8 cellular contexts compared by ENCODE assay signal in genomic region chr6:42979523-42980177, GRCh38. TPM values are rescaled to one million over a fixed set of nuclear protein-coding genes. Genes with fewer than 3 reads are reported as not detected.
DNase-seq lines count a peak whose midpoint lies in the region; ATAC-seq and TF ChIP-seq lines count a peak whose summit lies in the region.

No MANE protein-coding gene starts in this region.

- no peaks in the 10 kb centered on the region for H3K9me3 Mint-ChIP-seq in CD8-positive, alpha-beta memory T cell

- no peak for TF ChIP-seq CTCF in WI38 (IDR thresholded peaks at IDR 0.05; ENCODE audit: low read depth, low read length)

- no peaks in the 10 kb centered on the region for H3K36me3 ChIP-seq in CD8-positive, alpha-beta memory T cell (ENCODE audit: insufficient read depth, low read length)
- no peaks in the 10 kb centered on the region for H3K36me3 ChIP-seq in rectal smooth muscle tissue (ENCODE audit: control insufficient read depth, insufficient read depth, low read length)

- peak overlapping the region; percentile 79 for H3K27ac ChIP-seq in CD8-positive, alpha-beta memory T cell (ENCODE audit: low read depth, low read length)
- H3K27ac ChIP-seq in rectal smooth muscle tissue (ENCODE audit: low read depth, low read length), result peak overlapping the region; percentile 67

- peak overlapping the region; percentile 94 to 99 (median 97) for H3K27ac Mint-ChIP-seq in CD8-positive, alpha-beta memory T cell

- peak overlapping the region; percentile 80 for H3K4me3 ChIP-seq in CD8-positive, alpha-beta memory T cell (ENCODE audit: low read length)
- H3K4me3 ChIP-seq in WI38 (ENCODE audit: low read depth, low read length) (peak overlapping the region; percentile 80), rectal smooth muscle tissue (ENCODE audit: low read length) (peak overlapping the region; percentile 62)

- H3K4me1 Mint-ChIP-seq in CD8-positive, alpha-beta memory T cell, result peaks cover 39 to 62% (median 52%) of the 10 kb centered on the region in 3 donors

- DNase-seq in CD8-positive, alpha-beta memory T cell, result peak in 1 of 5 donors; percentile 18
- peak; percentile 30 for DNase-seq in glomerular visceral epithelial cell (ENCODE audit: extremely low spot score)
- no peak for DNase-seq in pons (ENCODE audit: low spot score)
- DNase-seq in activated effector memory CD4-positive, alpha-beta T cell treated with anti-CD3 and anti-CD28 coated beads, Interleukin-2, amount 50 U/mL, for 16 hours, result no peak
- no peak for DNase-seq in OCI-M2 (lab: John Stamatoyannopoulos, UW; ENCODE audit: unreplicated experiment)

- CTCF ChIA-PET in CD8-positive, alpha-beta memory T cell (lab: Charles Lee), result interaction anchor here (1.0 to 2.3 kb wide), 7 partner anchors 8 to 447 kb away, joined by 3 to 16 read pairs (median 4); partner anchors contain the start of genes ABCC10 and CNPY3

- POLR2A ChIA-PET in CD8-positive, alpha-beta memory T cell (lab: Charles Lee), result interaction anchor here (0.8 to 2.5 kb wide), 14 partner anchors 12 to 1245 kb away, joined by 3 to 50 read pairs (median 5); partner anchors contain the start of genes CNPY3, KLC4, KLHDC3 and MEA1

- no peaks in the 10 kb centered on the region for H3K27me3 Mint-ChIP-seq in CD8-positive, alpha-beta memory T cell

- peak overlapping the region; percentile 7 for H3K9ac ChIP-seq in rectal smooth muscle tissue (ENCODE audit: low read length)

- no peaks in the 10 kb centered on the region for H3K27me3 ChIP-seq in CD8-positive, alpha-beta memory T cell (ENCODE audit: insufficient read depth, low read length, poor library complexity, severe bottlenecking)
- H3K27me3 ChIP-seq in rectal smooth muscle tissue (ENCODE audit: control insufficient read depth, insufficient read depth, low read length), result no peaks in the 10 kb centered on the region

- H3K4me1 ChIP-seq in CD8-positive, alpha-beta memory T cell (ENCODE audit: insufficient read depth, low read length), result peaks cover 47% of the 10 kb centered on the region
- peaks cover 6% of the 10 kb centered on the region for H3K4me1 ChIP-seq in rectal smooth muscle tissue (ENCODE audit: control insufficient read depth, insufficient read depth, low read length)

- no peaks in the 10 kb centered on the region for H3K9me3 ChIP-seq in CD8-positive, alpha-beta memory T cell (ENCODE audit: low read length)

- peak; percentile 2 for ATAC-seq in HG03135 (IDR thresholded peaks at IDR 0.05; ENCODE audit: unreplicated experiment)

- H3K4me3 Mint-ChIP-seq in CD8-positive, alpha-beta memory T cell, result peak overlapping the region; percentile 85 to 96 (median 94)

- peaks cover 0 to 20% (median 2%) of the 10 kb centered on the region in 3 donors for H3K36me3 Mint-ChIP-seq in CD8-positive, alpha-beta memory T cell

RNA-seq across cellular contexts. Expression of gene PEX6, which starts 0.7 kb away (rescaled TPM):
- total RNA-seq in CD8-positive, alpha-beta memory T cell, result 10 to 100 TPM; 19.2 to 20.6 TPM
- polyA plus RNA-seq in CD8-positive, alpha-beta memory T cell, result 14.6 TPM

RNA-seq across cellular contexts. Expression of gene PPP2R5D, which starts 4.7 kb away (rescaled TPM):
- total RNA-seq in CD8-positive, alpha-beta memory T cell, result 10 to 100 TPM; 52.2 to 52.4 TPM
- 32.5 TPM for polyA plus RNA-seq in CD8-positive, alpha-beta memory T cell

RNA-seq across cellular contexts. Expression of gene GNMT, which starts 19.1 kb away (rescaled TPM):
- under 1 TPM; 0.39 to 0.51 TPM for total RNA-seq in CD8-positive, alpha-beta memory T cell
- polyA plus RNA-seq in CD8-positive, alpha-beta memory T cell, result not detected

RNA-seq across cellular contexts. Expression of gene MEA1, which starts 34.1 kb away (rescaled TPM):
- total RNA-seq in CD8-positive, alpha-beta memory T cell, result 100 to 1,000 TPM; 102 to 108 TPM
- polyA plus RNA-seq in CD8-positive, alpha-beta memory T cell, result 84.8 TPM

RNA-seq across cellular contexts. Expression of gene KLHDC3, which starts 34.4 kb away (rescaled TPM):
- total RNA-seq in CD8-positive, alpha-beta memory T cell, result 10 to 100 TPM; 73.5 to 74.1 TPM
- 90.7 TPM for polyA plus RNA-seq in CD8-positive, alpha-beta memory T cell
